Comparison of ENCODE assay signal across 1 cellular context in the genomic region with DNA sequence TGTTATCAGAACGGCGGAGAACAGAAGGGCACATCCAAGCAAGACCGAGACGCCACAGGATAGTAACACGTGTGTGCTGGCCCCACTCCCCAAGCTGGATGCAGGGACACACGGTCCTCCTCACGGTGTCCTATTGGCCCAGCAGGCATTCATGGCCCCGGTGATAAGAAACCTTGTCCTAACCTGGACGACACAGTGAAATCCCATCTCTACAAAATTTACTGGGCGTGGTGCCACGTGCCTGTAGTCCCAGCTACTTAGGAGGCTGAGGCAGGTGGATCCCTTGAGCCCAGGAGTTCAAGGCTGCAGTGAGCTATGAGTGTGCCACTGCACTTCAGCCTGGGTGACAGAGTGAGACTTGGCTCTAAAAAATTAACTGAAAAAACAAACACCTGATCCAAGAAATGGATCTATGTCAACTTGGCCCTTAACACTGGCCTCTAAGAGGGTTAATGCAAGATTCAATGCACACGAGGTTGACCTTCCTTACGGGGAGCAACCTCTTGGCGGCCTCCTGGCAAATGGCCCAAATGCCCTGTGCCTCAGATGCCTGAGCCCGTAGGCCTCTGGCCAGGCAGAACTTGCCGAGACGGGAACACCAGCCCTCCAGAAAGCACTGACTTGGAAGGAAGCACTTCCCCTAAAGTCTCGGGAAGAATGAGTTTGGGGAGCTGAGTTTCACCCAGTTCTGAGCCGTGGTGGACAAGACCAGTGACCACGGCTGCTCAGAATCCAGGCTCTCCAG.
TF ChIP-seq lines count a peak whose summit lies in the region.

No MANE protein-coding gene starts in this region.

TF ChIP-seq in IMR-90, 13 proteins besides CTCF, POLR2A, EP300 and RAD21 (continued from another document):
- TF ChIP-seq, protein P1, sequence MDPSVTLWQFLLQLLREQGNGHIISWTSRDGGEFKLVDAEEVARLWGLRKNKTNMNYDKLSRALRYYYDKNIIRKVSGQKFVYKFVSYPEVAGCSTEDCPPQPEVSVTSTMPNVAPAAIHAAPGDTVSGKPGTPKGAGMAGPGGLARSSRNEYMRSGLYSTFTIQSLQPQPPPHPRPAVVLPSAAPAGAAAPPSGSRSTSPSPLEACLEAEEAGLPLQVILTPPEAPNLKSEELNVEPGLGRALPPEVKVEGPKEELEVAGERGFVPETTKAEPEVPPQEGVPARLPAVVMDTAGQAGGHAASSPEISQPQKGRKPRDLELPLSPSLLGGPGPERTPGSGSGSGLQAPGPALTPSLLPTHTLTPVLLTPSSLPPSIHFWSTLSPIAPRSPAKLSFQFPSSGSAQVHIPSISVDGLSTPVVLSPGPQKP (IDR thresholded peaks at IDR 0.05; ENCODE audit: borderline replicate concordance, low read depth, low read length): no peak
- TF ChIP-seq RFX5 (IDR thresholded peaks at IDR 0.05; ENCODE audit: low read depth, low read length) (no peak), MXI1 (IDR thresholded peaks at IDR 0.05; ENCODE audit: borderline replicate concordance, low read depth, low read length) (no peak), NFE2L2 (IDR thresholded peaks at IDR 0.05; ENCODE audit: low read depth, low read length) (no peak), MAZ (IDR thresholded peaks at IDR 0.05; ENCODE audit: borderline replicate concordance, low read depth, low read length) (no peak), FOS (IDR thresholded peaks at IDR 0.05; ENCODE audit: low read depth, low read length) (no peak)
- TF ChIP-seq, protein P2, sequence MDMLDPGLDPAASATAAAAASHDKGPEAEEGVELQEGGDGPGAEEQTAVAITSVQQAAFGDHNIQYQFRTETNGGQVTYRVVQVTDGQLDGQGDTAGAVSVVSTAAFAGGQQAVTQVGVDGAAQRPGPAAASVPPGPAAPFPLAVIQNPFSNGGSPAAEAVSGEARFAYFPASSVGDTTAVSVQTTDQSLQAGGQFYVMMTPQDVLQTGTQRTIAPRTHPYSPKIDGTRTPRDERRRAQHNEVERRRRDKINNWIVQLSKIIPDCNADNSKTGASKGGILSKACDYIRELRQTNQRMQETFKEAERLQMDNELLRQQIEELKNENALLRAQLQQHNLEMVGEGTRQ (IDR thresholded peaks at IDR 0.05; ENCODE audit: low read depth, low read length): no peak
